In the genomic region with DNA sequence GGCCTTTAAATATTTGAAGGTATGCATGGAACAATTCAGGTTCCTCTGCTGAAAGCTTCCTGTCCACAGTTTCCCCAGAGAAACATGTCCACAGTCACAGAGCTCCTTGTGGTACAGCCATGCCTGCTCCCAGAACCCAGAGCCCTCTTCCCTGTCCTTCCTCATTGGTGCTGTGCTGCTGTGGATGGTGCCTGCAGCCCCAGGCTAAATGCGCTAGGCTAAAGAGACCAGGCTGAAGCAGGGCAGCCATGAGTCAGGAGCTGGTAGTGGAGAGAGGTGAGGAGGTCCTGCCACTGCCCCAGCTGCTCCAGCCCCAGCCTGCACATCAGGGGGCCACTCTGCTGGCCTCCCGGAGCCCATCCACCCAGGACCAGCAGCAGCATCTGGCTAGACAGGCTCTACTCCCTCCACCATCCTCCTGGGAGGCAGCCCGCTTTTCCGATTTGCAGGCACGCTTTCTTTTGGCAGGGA, we compare ENCODE assay signal across 1 cellular context.
TF ChIP-seq lines count a peak whose summit lies in the region.

No MANE protein-coding gene starts in this region.

TF ChIP-seq in GM23338, 12 proteins besides CTCF, POLR2A, EP300 and RAD21 (continued from another document):
- TF ChIP-seq ZNF462 (CRISPR knock-in tag; IDR thresholded peaks at IDR 0.05) (no peak), ZNF114 (CRISPR knock-in tag; IDR thresholded peaks at IDR 0.05) (no peak), JUNB (IDR thresholded peaks at IDR 0.05; ENCODE audit: unreplicated experiment) (no peak), POLR2AphosphoS5 (IDR thresholded peaks at IDR 0.05; ENCODE audit: low read depth) (no peak), NANOG (IDR thresholded peaks at IDR 0.05; ENCODE audit: borderline replicate concordance) (no peak), STAT1 (IDR thresholded peaks at IDR 0.05; ENCODE audit: unreplicated experiment) (no peak), CREB1 (CRISPR knock-in tag; IDR thresholded peaks at IDR 0.05; ENCODE audit: low read depth) (no peak), EZH2phosphoT487 (IDR thresholded peaks at IDR 0.05; ENCODE audit: unreplicated experiment) (no peak)
- TF ChIP-seq, protein P1, sequence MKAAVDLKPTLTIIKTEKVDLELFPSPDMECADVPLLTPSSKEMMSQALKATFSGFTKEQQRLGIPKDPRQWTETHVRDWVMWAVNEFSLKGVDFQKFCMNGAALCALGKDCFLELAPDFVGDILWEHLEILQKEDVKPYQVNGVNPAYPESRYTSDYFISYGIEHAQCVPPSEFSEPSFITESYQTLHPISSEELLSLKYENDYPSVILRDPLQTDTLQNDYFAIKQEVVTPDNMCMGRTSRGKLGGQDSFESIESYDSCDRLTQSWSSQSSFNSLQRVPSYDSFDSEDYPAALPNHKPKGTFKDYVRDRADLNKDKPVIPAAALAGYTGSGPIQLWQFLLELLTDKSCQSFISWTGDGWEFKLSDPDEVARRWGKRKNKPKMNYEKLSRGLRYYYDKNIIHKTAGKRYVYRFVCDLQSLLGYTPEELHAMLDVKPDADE (IDR thresholded peaks at IDR 0.05), result no peak
- TF ChIP-seq, protein P2, sequence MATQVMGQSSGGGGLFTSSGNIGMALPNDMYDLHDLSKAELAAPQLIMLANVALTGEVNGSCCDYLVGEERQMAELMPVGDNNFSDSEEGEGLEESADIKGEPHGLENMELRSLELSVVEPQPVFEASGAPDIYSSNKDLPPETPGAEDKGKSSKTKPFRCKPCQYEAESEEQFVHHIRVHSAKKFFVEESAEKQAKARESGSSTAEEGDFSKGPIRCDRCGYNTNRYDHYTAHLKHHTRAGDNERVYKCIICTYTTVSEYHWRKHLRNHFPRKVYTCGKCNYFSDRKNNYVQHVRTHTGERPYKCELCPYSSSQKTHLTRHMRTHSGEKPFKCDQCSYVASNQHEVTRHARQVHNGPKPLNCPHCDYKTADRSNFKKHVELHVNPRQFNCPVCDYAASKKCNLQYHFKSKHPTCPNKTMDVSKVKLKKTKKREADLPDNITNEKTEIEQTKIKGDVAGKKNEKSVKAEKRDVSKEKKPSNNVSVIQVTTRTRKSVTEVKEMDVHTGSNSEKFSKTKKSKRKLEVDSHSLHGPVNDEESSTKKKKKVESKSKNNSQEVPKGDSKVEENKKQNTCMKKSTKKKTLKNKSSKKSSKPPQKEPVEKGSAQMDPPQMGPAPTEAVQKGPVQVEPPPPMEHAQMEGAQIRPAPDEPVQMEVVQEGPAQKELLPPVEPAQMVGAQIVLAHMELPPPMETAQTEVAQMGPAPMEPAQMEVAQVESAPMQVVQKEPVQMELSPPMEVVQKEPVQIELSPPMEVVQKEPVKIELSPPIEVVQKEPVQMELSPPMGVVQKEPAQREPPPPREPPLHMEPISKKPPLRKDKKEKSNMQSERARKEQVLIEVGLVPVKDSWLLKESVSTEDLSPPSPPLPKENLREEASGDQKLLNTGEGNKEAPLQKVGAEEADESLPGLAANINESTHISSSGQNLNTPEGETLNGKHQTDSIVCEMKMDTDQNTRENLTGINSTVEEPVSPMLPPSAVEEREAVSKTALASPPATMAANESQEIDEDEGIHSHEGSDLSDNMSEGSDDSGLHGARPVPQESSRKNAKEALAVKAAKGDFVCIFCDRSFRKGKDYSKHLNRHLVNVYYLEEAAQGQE (IDR thresholded peaks at IDR 0.05; ENCODE audit: unreplicated experiment), result no peak
TF ChIP-seq in GM23338: peak in this region for 0.
